In genomic region chr12:80441921-80442320, GRCh38 we compare ENCODE assay signal across 20 cellular contexts. TPM values are rescaled to one million over a fixed set of nuclear protein-coding genes. Genes with fewer than 3 reads are reported as not detected.
DNase-seq lines count a peak whose midpoint lies in the region; ATAC-seq and TF ChIP-seq lines count a peak whose summit lies in the region.
"Had no signal": no experiment of that assay in that cellular context is flagged by ENCODE, and none has a peak within 500 bp of the region (broad histone marks: within the 10 kb centered on the region; RNA-seq: fewer than 3 reads in every experiment).

No MANE protein-coding gene starts in this region.

- H4K20me1 ChIP-seq in HCT116 (ENCODE audit: insufficient read depth): no peaks in the 10 kb centered on the region

- H3K36me3 ChIP-seq in HCT116 (ENCODE audit: control insufficient read depth in 1 of 2, insufficient read depth in 2 of 2, low read length in 2 of 2) (no peaks in the 10 kb centered on the region), urinary bladder (ENCODE audit: insufficient read depth) (no peaks in the 10 kb centered on the region)
- H3K36me3 ChIP-seq: esophagus squamous epithelium had no signal

- in situ Hi-C loops in astrocyte of the spinal cord (cut with HindIII; ENCODE audit: low sequenced_read_pairs): no loop called here

- H3K27ac ChIP-seq in HCT116 (ENCODE audit: low read depth, low read length) (no peak overlapping the region), urinary bladder (ENCODE audit: low read depth) (peak overlapping the region; percentile 38), foreskin keratinocyte (no peak overlapping the region)
- H3K27ac ChIP-seq: esophagus squamous epithelium had no signal

- TF ChIP-seq POLR2A in HCT116 (IDR thresholded peaks at IDR 0.05; ENCODE audit: borderline replicate concordance, extremely low read depth, insufficient read depth, insufficient read length): no peak

- RAD21 ChIA-PET in HCT116 (lab: Charles Lee; ENCODE audit: low non-redundant PET in 1 of 2, low total read pairs in 2 of 2, uncharacterized antibody in 2 of 2, unreplicated experiment in 2 of 2): no interaction called here

- DNase-seq in HCT116 (ENCODE audit: low read depth, low spot score) (no peak), astrocyte of the spinal cord (ENCODE audit: low read depth, low spot score) (peak; percentile 70), iris pigment epithelial cell (ENCODE audit: low read depth) (peak; percentile 75), foreskin keratinocyte (no peak), NCI-H1092 treated with DMSO at 0.1 percent for 48 hours (lab: John Stamatoyannopoulos, UW) (no peak), COR-L47 (lab: John Stamatoyannopoulos, UW) (no peak)
- DNase-seq in activated effector memory CD4-positive, alpha-beta T cell treated with Interleukin-2 at 50 U/mL for 16 hours: no peak
- DNase-seq: activated CD4-positive, alpha-beta T cell treated with anti-CD3 and anti-CD28 coated beads for 1 hour; activated gamma-delta T cell treated with Interleukin-2 at 50 U/mL for 16 hours; anterior cingulate cortex; CD4-positive, CD25-positive, alpha-beta regulatory T cell; DMS79 treated with DMSO at 0.1 percent for 48 hours; esophagus squamous epithelium; left ventricle myocardium superior; naive B cell; NCI-H1694; stimulated activated naive CD4-positive, alpha-beta T cell had no signal

- H3K4me1 ChIP-seq in HCT116 (ENCODE audit: control insufficient read depth in 1 of 2, insufficient read depth in 2 of 2, low read length in 2 of 2) (no peaks in the 10 kb centered on the region), urinary bladder (ENCODE audit: insufficient read depth) (no peaks in the 10 kb centered on the region), foreskin keratinocyte (peaks cover 20% of the 10 kb centered on the region)

- TF ChIP-seq CTCF in HCT116 (IDR thresholded peaks at IDR 0.05 in 2 of 3, conservative IDR thresholded peaks at IDR 0.05 in 1 of 3; ENCODE audit: borderline replicate concordance in 1 of 3, insufficient read depth in 1 of 3, low read depth in 2 of 3, low read length in 2 of 3): no peak
- TF ChIP-seq CTCF in astrocyte of the spinal cord (IDR thresholded peaks at IDR 0.05; ENCODE audit: low read depth, low read length): no peak
- no peak for TF ChIP-seq CTCF in foreskin keratinocyte (conservative IDR thresholded peaks at IDR 0.05)

- no peaks in the 10 kb centered on the region for H3K79me2 ChIP-seq in HCT116 (ENCODE audit: insufficient read depth, low read length)

- H3K27me3 ChIP-seq in HCT116 (ENCODE audit: insufficient read depth, low read length): no peaks in the 10 kb centered on the region
- H3K27me3 ChIP-seq in foreskin keratinocyte: no peaks in the 10 kb centered on the region
- H3K27me3 ChIP-seq: esophagus squamous epithelium had no signal

- intact Hi-C loops in HCT116 (cut with micrococcal nuclease): no loop called here

- no TSS peak for BruUV-seq in HCT116 (replicated peaks; lab: Mats Ljungman, UMichigan)

- no peak overlapping the region for H3K4me2 ChIP-seq in HCT116 (ENCODE audit: low read length)

- no peak overlapping the region for H3K4me3 ChIP-seq in HCT116 (replicated peaks in 1 of 2; ENCODE audit: low read depth in 1 of 2, low read length in 2 of 2)
- no peak overlapping the region for H3K4me3 ChIP-seq in astrocyte of the spinal cord (ENCODE audit: low read depth, low read length)
- no peak overlapping the region for H3K4me3 ChIP-seq in urinary bladder (ENCODE audit: low read depth, low read length)
- H3K4me3 ChIP-seq: esophagus squamous epithelium had no signal

- H3K9me3 ChIP-seq in HCT116 (ENCODE audit: control insufficient read depth in 1 of 2, insufficient read depth in 1 of 2, low read depth in 1 of 2, low read length in 2 of 2): no peaks in the 10 kb centered on the region
- H3K9me3 ChIP-seq: esophagus squamous epithelium had no signal

- H3K9ac ChIP-seq in HCT116 (ENCODE audit: low read length): no peak overlapping the region

- CTCF ChIA-PET in HCT116 (lab: Charles Lee): no interaction called here

- no peaks in the 10 kb centered on the region for H3K9me2 ChIP-seq in HCT116 (ENCODE audit: insufficient read depth)

- ATAC-seq in HCT116: no peak
- ATAC-seq in foreskin keratinocyte: no peak
- ATAC-seq: left ventricle myocardium superior had no signal

- H2AFZ ChIP-seq in HCT116 (ENCODE audit: low read depth, low read length, poor library complexity, severe bottlenecking): peak overlapping the region; percentile 5

- TF ChIP-seq RAD21 in HCT116 (IDR thresholded peaks at IDR 0.05; ENCODE audit: low read depth): no peak

- POLR2A ChIA-PET in HCT116 (lab: Charles Lee): no interaction called here

TF ChIP-seq in HCT116, 20 proteins besides CTCF, POLR2A, EP300 and RAD21:
- TF ChIP-seq CBX3 (IDR thresholded peaks at IDR 0.05; ENCODE audit: low read depth) (no peak), ZFX (IDR thresholded peaks at IDR 0.05) (no peak), YY1 (IDR thresholded peaks at IDR 0.05; ENCODE audit: extremely low read depth, insufficient replicate concordance, low read depth, low read length) (no peak), ELF1 (IDR thresholded peaks at IDR 0.05; ENCODE audit: borderline replicate concordance, low read depth) (no peak), CEBPB (IDR thresholded peaks at IDR 0.05; ENCODE audit: low read depth) (no peak), FOSL1 (IDR thresholded peaks at IDR 0.05; ENCODE audit: low read depth) (no peak), EZH2 (IDR thresholded peaks at IDR 0.05) (no peak), JUND (IDR thresholded peaks at IDR 0.05) (no peak), EZH2phosphoT487 (IDR thresholded peaks at IDR 0.05; ENCODE audit: borderline replicate concordance) (no peak), SP1 (IDR thresholded peaks at IDR 0.05; ENCODE audit: low read depth) (no peak), EGR1 (IDR thresholded peaks at IDR 0.05; ENCODE audit: low read depth) (no peak)
- TF ChIP-seq, protein P1, sequence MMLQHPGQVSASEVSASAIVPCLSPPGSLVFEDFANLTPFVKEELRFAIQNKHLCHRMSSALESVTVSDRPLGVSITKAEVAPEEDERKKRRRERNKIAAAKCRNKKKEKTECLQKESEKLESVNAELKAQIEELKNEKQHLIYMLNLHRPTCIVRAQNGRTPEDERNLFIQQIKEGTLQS (IDR thresholded peaks at IDR 0.05): no peak
- TF ChIP-seq, protein P2, sequence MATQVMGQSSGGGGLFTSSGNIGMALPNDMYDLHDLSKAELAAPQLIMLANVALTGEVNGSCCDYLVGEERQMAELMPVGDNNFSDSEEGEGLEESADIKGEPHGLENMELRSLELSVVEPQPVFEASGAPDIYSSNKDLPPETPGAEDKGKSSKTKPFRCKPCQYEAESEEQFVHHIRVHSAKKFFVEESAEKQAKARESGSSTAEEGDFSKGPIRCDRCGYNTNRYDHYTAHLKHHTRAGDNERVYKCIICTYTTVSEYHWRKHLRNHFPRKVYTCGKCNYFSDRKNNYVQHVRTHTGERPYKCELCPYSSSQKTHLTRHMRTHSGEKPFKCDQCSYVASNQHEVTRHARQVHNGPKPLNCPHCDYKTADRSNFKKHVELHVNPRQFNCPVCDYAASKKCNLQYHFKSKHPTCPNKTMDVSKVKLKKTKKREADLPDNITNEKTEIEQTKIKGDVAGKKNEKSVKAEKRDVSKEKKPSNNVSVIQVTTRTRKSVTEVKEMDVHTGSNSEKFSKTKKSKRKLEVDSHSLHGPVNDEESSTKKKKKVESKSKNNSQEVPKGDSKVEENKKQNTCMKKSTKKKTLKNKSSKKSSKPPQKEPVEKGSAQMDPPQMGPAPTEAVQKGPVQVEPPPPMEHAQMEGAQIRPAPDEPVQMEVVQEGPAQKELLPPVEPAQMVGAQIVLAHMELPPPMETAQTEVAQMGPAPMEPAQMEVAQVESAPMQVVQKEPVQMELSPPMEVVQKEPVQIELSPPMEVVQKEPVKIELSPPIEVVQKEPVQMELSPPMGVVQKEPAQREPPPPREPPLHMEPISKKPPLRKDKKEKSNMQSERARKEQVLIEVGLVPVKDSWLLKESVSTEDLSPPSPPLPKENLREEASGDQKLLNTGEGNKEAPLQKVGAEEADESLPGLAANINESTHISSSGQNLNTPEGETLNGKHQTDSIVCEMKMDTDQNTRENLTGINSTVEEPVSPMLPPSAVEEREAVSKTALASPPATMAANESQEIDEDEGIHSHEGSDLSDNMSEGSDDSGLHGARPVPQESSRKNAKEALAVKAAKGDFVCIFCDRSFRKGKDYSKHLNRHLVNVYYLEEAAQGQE (IDR thresholded peaks at IDR 0.05; ENCODE audit: low read depth): no peak
- TF ChIP-seq, protein P3, sequence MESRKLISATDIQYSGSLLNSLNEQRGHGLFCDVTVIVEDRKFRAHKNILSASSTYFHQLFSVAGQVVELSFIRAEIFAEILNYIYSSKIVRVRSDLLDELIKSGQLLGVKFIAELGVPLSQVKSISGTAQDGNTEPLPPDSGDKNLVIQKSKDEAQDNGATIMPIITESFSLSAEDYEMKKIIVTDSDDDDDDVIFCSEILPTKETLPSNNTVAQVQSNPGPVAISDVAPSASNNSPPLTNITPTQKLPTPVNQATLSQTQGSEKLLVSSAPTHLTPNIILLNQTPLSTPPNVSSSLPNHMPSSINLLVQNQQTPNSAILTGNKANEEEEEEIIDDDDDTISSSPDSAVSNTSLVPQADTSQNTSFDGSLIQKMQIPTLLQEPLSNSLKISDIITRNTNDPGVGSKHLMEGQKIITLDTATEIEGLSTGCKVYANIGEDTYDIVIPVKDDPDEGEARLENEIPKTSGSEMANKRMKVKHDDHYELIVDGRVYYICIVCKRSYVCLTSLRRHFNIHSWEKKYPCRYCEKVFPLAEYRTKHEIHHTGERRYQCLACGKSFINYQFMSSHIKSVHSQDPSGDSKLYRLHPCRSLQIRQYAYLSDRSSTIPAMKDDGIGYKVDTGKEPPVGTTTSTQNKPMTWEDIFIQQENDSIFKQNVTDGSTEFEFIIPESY (IDR thresholded peaks at IDR 0.05; ENCODE audit: extremely low read depth, insufficient replicate concordance, low read length): no peak

RNA-seq across cellular contexts. Expression of gene PTPRQ, which starts 2.1 kb away (rescaled TPM):
- total RNA-seq in HCT116 (2021; ENCODE audit: unreplicated experiment) (not detected), urinary bladder (16.3 TPM), foreskin keratinocyte (not detected in 2 replicates)
- polyA plus RNA-seq in HCT116 (2012): not detected in 2 replicates
- polyA plus RNA-seq in urinary bladder (2.2 TPM), foreskin keratinocyte (not detected in 2 replicates)
- total RNA-seq: CD4-positive, CD25-positive, alpha-beta regulatory T cell; dermis microvascular lymphatic vessel endothelial cell; pulmonary artery endothelial cell had no signal
- polyA plus RNA-seq: CD4-positive, CD25-positive, alpha-beta regulatory T cell had no signal

Comparison
In these comparisons a context has a peak if more than half of its experiments do, and no peak if none do; other contexts are left out.
1. DNase-seq: peak in astrocyte of the spinal cord (single experiment) and iris pigment epithelial cell (single experiment); none in HCT116 (single experiment), activated effector memory CD4-positive, alpha-beta T cell treated with Interleukin-2 at 50 U/mL for 16 hours (single experiment), foreskin keratinocyte (0 of 2), NCI-H1092 treated with DMSO at 0.1 percent for 48 hours (single experiment) and COR-L47 (single experiment).
2. RNA of gene PTPRQ, which starts 2.1 kb away (total RNA-seq): 16.3 TPM in urinary bladder (single experiment); not detected in HCT116 (single experiment) and not detected in foreskin keratinocyte; every median in the first group is over 10 times any median in the second.